ENCODE assay signal across 23 cellular contexts in the genomic region with DNA sequence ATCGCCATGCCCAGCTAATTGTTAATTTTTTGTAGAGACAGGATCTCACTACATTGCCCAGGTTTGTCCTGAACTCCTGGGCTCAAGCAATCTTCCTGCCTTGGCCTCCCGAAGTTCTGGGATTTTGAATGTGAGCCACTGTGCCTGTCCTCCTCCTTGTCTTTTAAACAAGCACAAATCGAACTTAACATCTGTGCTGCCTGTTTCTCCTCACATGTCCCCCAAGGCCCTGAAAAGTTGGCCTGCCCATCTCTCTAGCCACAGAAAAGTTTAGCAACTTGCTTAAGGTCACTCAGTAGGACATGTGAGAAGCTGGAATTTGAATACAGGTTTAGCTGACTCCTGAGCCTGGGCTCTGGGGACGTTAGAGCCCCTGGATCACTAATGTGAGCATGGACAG.
DNase-seq lines count a peak whose midpoint lies in the region; FAIRE-seq and TF ChIP-seq lines count a peak whose summit lies in the region.
"Had no signal": no experiment of that assay in that cellular context is flagged by ENCODE, and none has a peak within 500 bp of the region (broad histone marks: within the 10 kb centered on the region; RNA-seq: fewer than 3 reads in every experiment).

No MANE protein-coding gene starts in this region.

- CTCF ChIA-PET in A673 (lab: Charles Lee) = no interaction called here

- peaks cover 8% of the 10 kb centered on the region for H3K27me3 Mint-ChIP-seq in nephron progenitor cell (ENCODE audit: low read depth, poor library complexity)

- no peaks in the 10 kb centered on the region for H3K27me3 ChIP-seq in sigmoid colon
- no peaks in the 10 kb centered on the region for H3K27me3 ChIP-seq in A673 (replicated peaks; ENCODE audit: insufficient read depth, low read depth, low read length, poor library complexity)
- H3K27me3 ChIP-seq: BE2C had no signal

- POLR2A ChIA-PET in A673 (lab: Charles Lee; ENCODE audit: low non-redundant PET) = no interaction called here

- no peak overlapping the region for H3K4me3 Mint-ChIP-seq in nephron progenitor cell
- H3K4me3 Mint-ChIP-seq: CD4-positive, CD25-positive, alpha-beta regulatory T cell had no signal

- H3K4me1 Mint-ChIP-seq in nephron progenitor cell = peaks cover 44% of the 10 kb centered on the region

- TF ChIP-seq POLR2A in sigmoid colon (IDR thresholded peaks at IDR 0.05) = no peak

- intact Hi-C loops in sigmoid colon (cut with DNase I) = no loop called here
- intact Hi-C loops in A673 (cut with micrococcal nuclease; ENCODE audit: unreplicated experiment) = no loop called here

- H3K27ac ChIP-seq in sigmoid colon = no peak overlapping the region
- H3K27ac ChIP-seq in A673 (ENCODE audit: low read depth, low read length, poor library complexity, severe bottlenecking) = no peak overlapping the region
- H3K27ac ChIP-seq in coronary artery = no peak overlapping the region
- H3K27ac ChIP-seq: GM23248, HL-60 had no signal

- FAIRE-seq in HTR-8/SVneo (lab: Jason Lieb, UNC) = peak; percentile 49
- FAIRE-seq: G401.6, GM12891, GM18507 had no signal

- peak; percentile 68 for DNase-seq in ELF-1 (ENCODE audit: low read depth, low spot score)
- no peak for DNase-seq in HTR-8/SVneo (ENCODE audit: insufficient read length, low spot score)
- no peak for DNase-seq in nephron progenitor cell
- peak; percentile 46 for DNase-seq in sigmoid colon
- DNase-seq in A673 (ENCODE audit: low spot score) = no peak
- no peak for DNase-seq in HPDE6-E6E7 (ENCODE audit: extremely low spot score)
- no peak for DNase-seq in coronary artery (ENCODE audit: low spot score)
- DNase-seq: ACHN; BE2C; C1 segment of cervical spinal cord; CD4-positive, CD25-positive, alpha-beta regulatory T cell; CD8-positive, alpha-beta memory T cell; COR-L47; DMS 273 treated with DMSO at 0.1 percent for 48 hours; DMS53; DND-41; EL; GM23248; HCEC 1CT had no signal

- no peak for TF ChIP-seq EP300 in sigmoid colon (IDR thresholded peaks at IDR 0.05)

- H3K4me1 ChIP-seq in sigmoid colon = no peaks in the 10 kb centered on the region
- H3K4me1 ChIP-seq in A673 (ENCODE audit: insufficient read depth, low read length, poor library complexity, severe bottlenecking) = no peaks in the 10 kb centered on the region

- H3K36me3 ChIP-seq in sigmoid colon (no peaks in the 10 kb centered on the region), A673 (ENCODE audit: insufficient read depth, low read length, poor library complexity, severe bottlenecking) (no peaks in the 10 kb centered on the region)
- H3K36me3 ChIP-seq: BE2C had no signal

- no peak overlapping the region for H3K4me3 ChIP-seq in sigmoid colon
- H3K4me3 ChIP-seq in A673 (ENCODE audit: low read depth, low read length, poor library complexity, severe bottlenecking) = no peak overlapping the region
- no peak overlapping the region for H3K4me3 ChIP-seq in coronary artery
- H3K4me3 ChIP-seq: GM23248 had no signal

- H3K27ac Mint-ChIP-seq in nephron progenitor cell = peak overlapping the region; percentile 90
- H3K27ac Mint-ChIP-seq: CD4-positive, CD25-positive, alpha-beta regulatory T cell; CD8-positive, alpha-beta memory T cell had no signal

- BruUV-seq in A673 (replicated peaks; lab: Mats Ljungman, UMichigan) = no TSS peak

- no peaks in the 10 kb centered on the region for H3K36me3 Mint-ChIP-seq in nephron progenitor cell (ENCODE audit: low read depth)
- H3K36me3 Mint-ChIP-seq: CD4-positive, CD25-positive, alpha-beta regulatory T cell had no signal

- TF ChIP-seq CTCF in nephron progenitor cell (IDR thresholded peaks at IDR 0.05) (no peak), sigmoid colon (IDR thresholded peaks at IDR 0.05) (no peak), A673 (conservative IDR thresholded peaks at IDR 0.05; ENCODE audit: low read depth, low read length) (no peak), coronary artery (IDR thresholded peaks at IDR 0.05) (no peak)

- no peaks in the 10 kb centered on the region for H3K9me3 Mint-ChIP-seq in nephron progenitor cell
- H3K9me3 Mint-ChIP-seq: CD8-positive, alpha-beta memory T cell had no signal

- WGBS in sigmoid colon, 2 donors = 77 to 80% methylated on average over 4 of the region's 4 CpGs

- H3K9me3 ChIP-seq in sigmoid colon (no peaks in the 10 kb centered on the region), A673 (ENCODE audit: low read depth, low read length, poor library complexity, severe bottlenecking) (no peaks in the 10 kb centered on the region)
- H3K9me3 ChIP-seq: BE2C had no signal

Comparison
In these comparisons a context has a peak if more than half of its experiments do, and no peak if none do; other contexts are left out.
1. DNase-seq: peak in ELF-1 (single experiment) and sigmoid colon (single experiment); none in HTR-8/SVneo (single experiment), nephron progenitor cell (single experiment), A673 (single experiment), HPDE6-E6E7 (single experiment) and coronary artery (single experiment).